2 cellular contexts compared by ENCODE assay signal in the genomic region with DNA sequence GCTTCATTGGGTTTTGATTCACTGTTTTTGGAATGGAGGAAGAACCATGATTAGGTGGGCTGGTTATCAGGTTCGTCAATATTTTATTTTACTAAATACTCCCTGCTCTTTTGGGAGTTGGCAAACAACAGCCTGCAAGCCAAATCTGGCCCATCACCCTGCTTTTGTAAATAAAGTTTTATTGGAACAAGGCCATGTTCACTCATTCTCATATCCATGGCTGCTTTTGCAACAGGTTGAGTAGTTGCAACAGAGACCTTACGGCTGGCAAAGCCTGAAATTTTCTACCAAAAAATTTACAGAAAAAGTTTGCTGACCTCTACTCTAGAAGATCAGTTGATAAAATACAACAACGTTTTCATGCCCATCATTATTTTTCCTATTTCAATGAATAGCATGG.
TF ChIP-seq lines count a peak whose summit lies in the region.

No MANE protein-coding gene starts in this region.

TF ChIP-seq in GM23338, 12 proteins besides CTCF, POLR2A, EP300 and RAD21:
- TF ChIP-seq, protein P1, sequence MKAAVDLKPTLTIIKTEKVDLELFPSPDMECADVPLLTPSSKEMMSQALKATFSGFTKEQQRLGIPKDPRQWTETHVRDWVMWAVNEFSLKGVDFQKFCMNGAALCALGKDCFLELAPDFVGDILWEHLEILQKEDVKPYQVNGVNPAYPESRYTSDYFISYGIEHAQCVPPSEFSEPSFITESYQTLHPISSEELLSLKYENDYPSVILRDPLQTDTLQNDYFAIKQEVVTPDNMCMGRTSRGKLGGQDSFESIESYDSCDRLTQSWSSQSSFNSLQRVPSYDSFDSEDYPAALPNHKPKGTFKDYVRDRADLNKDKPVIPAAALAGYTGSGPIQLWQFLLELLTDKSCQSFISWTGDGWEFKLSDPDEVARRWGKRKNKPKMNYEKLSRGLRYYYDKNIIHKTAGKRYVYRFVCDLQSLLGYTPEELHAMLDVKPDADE (IDR thresholded peaks at IDR 0.05): no peak
TF ChIP-seq in GM23338: peak in this region for 0.

TF ChIP-seq in HepG2, 621 proteins besides CTCF, POLR2A, EP300 and RAD21:
- TF ChIP-seq, protein P2, sequence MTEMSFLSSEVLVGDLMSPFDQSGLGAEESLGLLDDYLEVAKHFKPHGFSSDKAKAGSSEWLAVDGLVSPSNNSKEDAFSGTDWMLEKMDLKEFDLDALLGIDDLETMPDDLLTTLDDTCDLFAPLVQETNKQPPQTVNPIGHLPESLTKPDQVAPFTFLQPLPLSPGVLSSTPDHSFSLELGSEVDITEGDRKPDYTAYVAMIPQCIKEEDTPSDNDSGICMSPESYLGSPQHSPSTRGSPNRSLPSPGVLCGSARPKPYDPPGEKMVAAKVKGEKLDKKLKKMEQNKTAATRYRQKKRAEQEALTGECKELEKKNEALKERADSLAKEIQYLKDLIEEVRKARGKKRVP (CRISPR knock-in tag; IDR thresholded peaks at IDR 0.05): peak in 1 of 2 experiments; percentile 43; a peak in 1 of 4 replicates
- peak; percentile 70 for TF ChIP-seq ZBTB40 (IDR thresholded peaks at IDR 0.05)
- TF ChIP-seq ZBTB40 (CRISPR knock-in tag; IDR thresholded peaks at IDR 0.05): peak; percentile 98
- no peak for TF ChIP-seq ZBTB37 (CRISPR knock-in tag; IDR thresholded peaks at IDR 0.05)
